ENCODE assay signal across 34 cellular contexts in the genomic region with DNA sequence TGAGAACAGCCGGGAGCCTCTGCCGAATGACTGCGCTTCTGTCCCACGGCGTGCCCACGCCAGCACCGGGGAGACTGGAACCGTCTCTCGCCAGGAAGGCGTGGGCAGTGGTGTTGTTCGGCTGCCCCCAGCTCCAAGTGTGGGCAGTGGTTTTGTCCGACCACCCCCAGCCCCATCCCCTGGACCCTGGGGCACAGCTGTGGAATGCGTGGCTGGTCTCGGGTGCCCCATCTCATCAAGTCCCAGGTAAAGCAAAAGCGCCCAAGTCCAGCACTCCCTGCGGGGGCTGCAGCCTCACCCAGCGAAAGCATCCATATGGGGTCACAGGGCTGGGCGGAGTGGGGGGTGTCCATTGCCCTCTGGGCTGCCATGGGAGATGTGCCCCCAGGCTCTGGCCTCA. TPM values are rescaled to one million over a fixed set of nuclear protein-coding genes. Genes with fewer than 3 reads are reported as not detected.
"Had no signal": no experiment of that assay in that cellular context is flagged by ENCODE, and none has a peak within 500 bp of the region (broad histone marks: within the 10 kb centered on the region; RNA-seq: fewer than 3 reads in every experiment).

No MANE protein-coding gene starts in this region.

- H3K9me3 Mint-ChIP-seq: activated B cell treated with CpG ODN at 0.5 μM for 24 hours; activated CD8-positive, alpha-beta T cell treated with anti-CD3 and anti-CD28 coated beads for 36 hours; activated T-cell treated with anti-CD3 and anti-CD28 coated beads, Interleukin-2, amount 50 U/mL, for 4 hours; activated T-helper 17 cell treated with anti-CD3 and anti-CD28 coated beads, Interleukin-2, amount 50 U/mL, for 72 hours had no signal

- H3K27me3 ChIP-seq: body of pancreas, esophagus squamous epithelium, gastroesophageal sphincter, heart right ventricle had no signal

- H3K27me3 Mint-ChIP-seq: activated B cell treated with CpG ODN at 0.5 μM for 24 hours; activated CD8-positive, alpha-beta T cell treated with anti-CD3 and anti-CD28 coated beads for 36 hours; activated naive CD8-positive, alpha-beta T cell; activated T-helper 17 cell treated with anti-CD3 and anti-CD28 coated beads, Interleukin-2, amount 50 U/mL, for 72 hours; T-helper 17 cell had no signal

- H3K4me3 Mint-ChIP-seq: activated B cell treated with CpG ODN at 0.5 μM for 24 hours; activated CD8-positive, alpha-beta T cell treated with anti-CD3 and anti-CD28 coated beads for 36 hours; activated naive CD8-positive, alpha-beta T cell; activated T-cell treated with anti-CD3 and anti-CD28 coated beads, Interleukin-2, amount 50 U/mL, for 4 hours; activated T-helper 17 cell treated with anti-CD3 and anti-CD28 coated beads, Interleukin-2, amount 50 U/mL, for 72 hours; T-helper 17 cell; T-helper 2 cell treated with Interferon-gamma antibody and Interleukin-4, amounts not matched to agents 5 μg/mL and 100 μg/mL, for 36 hours had no signal

- H3K27ac ChIP-seq: body of pancreas, epithelial cell of prostate, esophagus squamous epithelium, gastroesophageal sphincter, heart right ventricle, WERI-Rb-1 had no signal

- ATAC-seq: activated CD4-positive, CD25-positive, alpha-beta regulatory T cell treated with anti-CD3 and anti-CD28 coated beads, Interleukin-2, amount 50 U/mL, for 24 hours; activated CD8-positive, alpha-beta T cell treated with anti-CD3 and anti-CD28 coated beads for 36 hours; activated T-cell treated with anti-CD3 and anti-CD28 coated beads, Interleukin-2, amount 50 U/mL, for 4 hours; activated T-helper 17 cell treated with anti-CD3 and anti-CD28 coated beads, Interleukin-2, amount 50 U/mL, for 72 hours; body of pancreas; gastroesophageal sphincter; heart right ventricle; T-helper 17 cell had no signal

- DNase-seq: activated B cell treated with CpG ODN at 0.5 μM for 24 hours; activated CD4-positive, alpha-beta T cell treated with anti-CD3 and anti-CD28 coated beads for 48 hours; activated CD4-positive, alpha-beta T cell treated with anti-CD3 and anti-CD28 coated beads, Interleukin-2, amount 50 U/mL, for 1 hour; activated CD4-positive, alpha-beta T cell treated with anti-CD3 and anti-CD28 coated beads, Interleukin-2, amount 50 U/mL, for 48 hours; activated CD8-positive, alpha-beta memory T cell treated with anti-CD3 and anti-CD28 coated beads for 24 hours; activated CD8-positive, alpha-beta T cell treated with anti-CD3 and anti-CD28 coated beads for 36 hours; activated effector memory CD4-positive, alpha-beta T cell treated with Interleukin-2 at 50 U/mL for 16 hours; activated gamma-delta T cell treated with Interleukin-2 at 50 U/mL for 16 hours; activated naive CD4-positive, alpha-beta T cell treated with anti-CD3 and anti-CD28 coated beads, Interleukin-2, amount 50 U/mL, for 16 hours; activated naive CD4-positive, alpha-beta T cell treated with Interleukin-2 at 50 U/mL for 16 hours; activated T-cell treated with anti-CD3 and anti-CD28 coated beads, Interleukin-2, amount 50 U/mL, for 4 hours; amniotic stem cell; aorta; body of pancreas; caudate nucleus; effector CD8-positive, alpha-beta T cell; esophagus squamous epithelium; foreskin melanocyte; heart right ventricle; T-helper 17 cell; T1000; WERI-Rb-1 had no signal

- H3K27ac Mint-ChIP-seq: activated B cell treated with CpG ODN at 0.5 μM for 24 hours; activated CD8-positive, alpha-beta T cell treated with anti-CD3 and anti-CD28 coated beads for 36 hours; activated naive CD8-positive, alpha-beta T cell; activated T-helper 17 cell treated with anti-CD3 and anti-CD28 coated beads, Interleukin-2, amount 50 U/mL, for 72 hours; T-helper 17 cell; T-helper 2 cell treated with Interferon-gamma antibody and Interleukin-4, amounts not matched to agents 5 μg/mL and 100 μg/mL, for 36 hours had no signal

- H3K4me3 ChIP-seq: body of pancreas, esophagus squamous epithelium, gastroesophageal sphincter, heart right ventricle had no signal

- H3K9me3 ChIP-seq: body of pancreas, esophagus squamous epithelium, gastroesophageal sphincter, heart right ventricle had no signal

- H3K36me3 Mint-ChIP-seq: activated naive CD8-positive, alpha-beta T cell had no signal

RNA-seq across cellular contexts. Expression of a gene that starts 24.9 kb away (rescaled TPM):
- total RNA-seq: activated B cell treated with CpG ODN at 0.5 μM for 24 hours; activated CD8-positive, alpha-beta T cell treated with anti-CD3 and anti-CD28 coated beads for 36 hours; activated T-cell treated with anti-CD3 and anti-CD28 coated beads, Interleukin-2, amount 50 U/mL, for 4 hours; activated T-helper 17 cell treated with anti-CD3 and anti-CD28 coated beads, Interleukin-2, amount 50 U/mL, for 72 hours; aorta; chondrocyte; dermis microvascular lymphatic vessel endothelial cell; endothelial cell of umbilical vein; fibroblast of lung; fibroblast of villous mesenchyme; glomerular endothelial cell; heart right ventricle; T-helper 17 cell had no signal
